Comparison of ENCODE assay signal across 24 cellular contexts in genomic region chr11:15878756-15879155, GRCh38.
DNase-seq lines count a peak whose midpoint lies in the region; ATAC-seq, FAIRE-seq and TF ChIP-seq lines count a peak whose summit lies in the region.
"Had no signal": no experiment of that assay in that cellular context is flagged by ENCODE, and none has a peak within 500 bp of the region (broad histone marks: within the 10 kb centered on the region; RNA-seq: fewer than 3 reads in every experiment).

No MANE protein-coding gene starts in this region.

- H2AFZ ChIP-seq in mammary epithelial cell (ENCODE audit: low read depth, low read length) (no peak overlapping the region), neural progenitor cell (replicated peaks) (no peak overlapping the region)
- H2AFZ ChIP-seq: GM23248 had no signal

- CTCF ChIA-PET in mammary epithelial cell (lab: Charles Lee; ENCODE audit: low non-redundant PET) = no interaction called here
- CTCF ChIA-PET in activated CD8-positive, alpha-beta T cell treated with anti-CD3 and anti-CD28 coated beads for 36 hours (lab: Charles Lee) = no interaction called here

- dilution Hi-C loops in mammary epithelial cell (cut with HindIII; ENCODE audit: low sequenced_read_pairs) = no loop called here

- H3K4me2 ChIP-seq in mammary epithelial cell (ENCODE audit: insufficient read depth, low read depth, low read length) (no peak overlapping the region), neural progenitor cell (no peak overlapping the region)
- H3K4me2 ChIP-seq: A549 had no signal

- intact Hi-C loops in mammary epithelial cell (cut with micrococcal nuclease) (no loop called here), breast epithelium (cut with DNase I; ENCODE audit: low total_unique reads) (no loop called here)
- intact Hi-C loops in activated CD8-positive, alpha-beta T cell treated with anti-CD3 and anti-CD28 coated beads for 36 hours (cut with micrococcal nuclease) = no loop called here

- H3K36me3 ChIP-seq in mammary epithelial cell (ENCODE audit: insufficient read depth, low read length) (no peaks in the 10 kb centered on the region), breast epithelium (no peaks in the 10 kb centered on the region), neural progenitor cell (no peaks in the 10 kb centered on the region)
- H3K36me3 ChIP-seq: HAP-1 had no signal

- H3F3A ChIP-seq in neural progenitor cell (ENCODE audit: low read depth) = peaks cover 17% of the 10 kb centered on the region

- H3K79me2 ChIP-seq in mammary epithelial cell (ENCODE audit: insufficient read depth, low read length) = no peaks in the 10 kb centered on the region
- no peaks in the 10 kb centered on the region for H3K79me2 ChIP-seq in neural progenitor cell (ENCODE audit: low read depth)

- H3K4me3 ChIP-seq in mammary epithelial cell (replicated peaks in 1 of 3; ENCODE audit: insufficient read depth in 1 of 3, low read depth in 2 of 3, low read length in 3 of 3) = no peak overlapping the region
- H3K4me3 ChIP-seq in breast epithelium = no peak overlapping the region
- no peak overlapping the region for H3K4me3 ChIP-seq in neural progenitor cell
- H3K4me3 ChIP-seq: A549, GM23248, HAP-1 had no signal

- H3K36me3 Mint-ChIP-seq in neural progenitor cell = peaks cover 1% of the 10 kb centered on the region
- H3K36me3 Mint-ChIP-seq in activated CD8-positive, alpha-beta T cell treated with anti-CD3 and anti-CD28 coated beads for 36 hours (ENCODE audit: low read depth) = no peaks in the 10 kb centered on the region
- H3K36me3 Mint-ChIP-seq: IgD-negative memory B cell had no signal

- WGBS in mammary epithelial cell (ENCODE audit: low coverage, missing lambda C conversion rate) = 43% methylated on average over 1 of the region's 1 CpG

- DNase-seq in mammary epithelial cell (peak; percentile 55), breast epithelium (ENCODE audit: low spot score in 2 of 2) (no peak), RPMI7951 (ENCODE audit: low read depth) (peak; percentile 1), neural progenitor cell (ENCODE audit: low spot score) (no peak), GM19239 (ENCODE audit: insufficient read length, low spot score) (no peak)
- DNase-seq in activated CD8-positive, alpha-beta T cell treated with anti-CD3 and anti-CD28 coated beads for 36 hours = no peak
- DNase-seq: AML-193; CD4-positive, alpha-beta T cell; DMS153; DMS79; GDM1; GM23248; Karpas-422; KBM-7 had no signal

- no peak for TF ChIP-seq CTCF in mammary epithelial cell (conservative IDR thresholded peaks at IDR 0.05 in 1 of 2, IDR thresholded peaks at IDR 0.05 in 1 of 2; ENCODE audit: extremely low read depth in 1 of 2, insufficient read depth in 1 of 2, low read depth in 1 of 2, low read length in 2 of 2)
- no peak for TF ChIP-seq CTCF in breast epithelium (IDR thresholded peaks at IDR 0.05)
- no peak for TF ChIP-seq CTCF in neural progenitor cell (IDR thresholded peaks at IDR 0.05)
- no peak for TF ChIP-seq CTCF in activated CD8-positive, alpha-beta T cell treated with anti-CD3 and anti-CD28 coated beads for 36 hours (IDR thresholded peaks at IDR 0.05)

- TF ChIP-seq POLR2A in breast epithelium (IDR thresholded peaks at IDR 0.05) = no peak

- peaks cover 48% of the 10 kb centered on the region for H3K4me1 Mint-ChIP-seq in neural progenitor cell
- H3K4me1 Mint-ChIP-seq in activated CD8-positive, alpha-beta T cell treated with anti-CD3 and anti-CD28 coated beads for 36 hours (ENCODE audit: low read depth) = no peaks in the 10 kb centered on the region
- H3K4me1 Mint-ChIP-seq: IgD-negative memory B cell had no signal

- H4K20me1 ChIP-seq in mammary epithelial cell (ENCODE audit: insufficient read depth, low read length) (no peaks in the 10 kb centered on the region), neural progenitor cell (ENCODE audit: low read depth) (peaks cover 5% of the 10 kb centered on the region)

- H3K4me1 ChIP-seq in mammary epithelial cell (ENCODE audit: insufficient read depth, low read length) (no peaks in the 10 kb centered on the region), breast epithelium (no peaks in the 10 kb centered on the region), neural progenitor cell (peaks cover 16% of the 10 kb centered on the region)
- H3K4me1 ChIP-seq: A549, HAP-1 had no signal

- FAIRE-seq in GM19239 (lab: Jason Lieb, UNC) = no peak
- FAIRE-seq: A549, GM12892, GM18507 had no signal

- H3K27me3 ChIP-seq in mammary epithelial cell (ENCODE audit: insufficient read depth, low read length) = no peaks in the 10 kb centered on the region
- H3K27me3 ChIP-seq in breast epithelium = no peaks in the 10 kb centered on the region
- H3K27me3 ChIP-seq in neural progenitor cell = no peaks in the 10 kb centered on the region

- ATAC-seq in HG02870 (IDR thresholded peaks at IDR 0.05; ENCODE audit: unreplicated experiment) (peak; percentile 81), HG03139 (IDR thresholded peaks at IDR 0.05; ENCODE audit: unreplicated experiment) (no peak)
- ATAC-seq in activated CD8-positive, alpha-beta T cell treated with anti-CD3 and anti-CD28 coated beads for 36 hours = no peak
- ATAC-seq: A549 had no signal

- peaks cover 2% of the 10 kb centered on the region for H3K9me3 Mint-ChIP-seq in neural progenitor cell
- H3K9me3 Mint-ChIP-seq in activated CD8-positive, alpha-beta T cell treated with anti-CD3 and anti-CD28 coated beads for 36 hours = no peaks in the 10 kb centered on the region
- H3K9me3 Mint-ChIP-seq: CD4-positive, alpha-beta T cell had no signal

- H3K27me3 Mint-ChIP-seq in neural progenitor cell (ENCODE audit: insufficient read depth, low read depth) = peaks cover 7% of the 10 kb centered on the region
- peaks cover 2% of the 10 kb centered on the region for H3K27me3 Mint-ChIP-seq in activated CD8-positive, alpha-beta T cell treated with anti-CD3 and anti-CD28 coated beads for 36 hours
- H3K27me3 Mint-ChIP-seq: IgD-negative memory B cell had no signal

- in situ Hi-C loops in mammary epithelial cell (cut with MboI; ENCODE audit: low sequenced_read_pairs in 2 of 2) = no loop called here

- POLR2A ChIA-PET in activated CD8-positive, alpha-beta T cell treated with anti-CD3 and anti-CD28 coated beads for 36 hours (lab: Charles Lee) = no interaction called here

- H3K9me3 ChIP-seq in mammary epithelial cell (replicated peaks; ENCODE audit: insufficient read depth, low read length) (no peaks in the 10 kb centered on the region), breast epithelium (no peaks in the 10 kb centered on the region), neural progenitor cell (ENCODE audit: low read depth) (no peaks in the 10 kb centered on the region)
- H3K9me3 ChIP-seq: A549, HAP-1 had no signal

- no peak overlapping the region for H3K4me3 Mint-ChIP-seq in neural progenitor cell
- H3K4me3 Mint-ChIP-seq in activated CD8-positive, alpha-beta T cell treated with anti-CD3 and anti-CD28 coated beads for 36 hours = no peak overlapping the region
- H3K4me3 Mint-ChIP-seq: CD4-positive, alpha-beta T cell; IgD-negative memory B cell had no signal

- no TSS peak for BruUV-seq in mammary epithelial cell (replicated peaks; lab: Mats Ljungman, UMichigan)

- H3K27ac ChIP-seq in mammary epithelial cell (ENCODE audit: insufficient read depth, low read depth, low read length) (no peak overlapping the region), breast epithelium (no peak overlapping the region), neural progenitor cell (no peak overlapping the region)
- H3K27ac ChIP-seq: 22Rv1, A549, C4-2B, GM23248, HL-60 had no signal

- peak overlapping the region; percentile 22 for H3K27ac Mint-ChIP-seq in neural progenitor cell
- no peak overlapping the region for H3K27ac Mint-ChIP-seq in activated CD8-positive, alpha-beta T cell treated with anti-CD3 and anti-CD28 coated beads for 36 hours
- H3K27ac Mint-ChIP-seq: CD4-positive, alpha-beta T cell; IgD-negative memory B cell had no signal

- H3K9ac ChIP-seq in mammary epithelial cell (ENCODE audit: insufficient read depth, low read length) (no peak overlapping the region), neural progenitor cell (no peak overlapping the region)
- H3K9ac ChIP-seq: GM23248 had no signal

Comparison
In these comparisons a context has a peak if more than half of its experiments do, and no peak if none do; other contexts are left out.
1. DNase-seq: peak in mammary epithelial cell (single experiment) and RPMI7951 (single experiment); none in breast epithelium (0 of 2), neural progenitor cell (single experiment), GM19239 (single experiment) and activated CD8-positive, alpha-beta T cell treated with anti-CD3 and anti-CD28 coated beads for 36 hours (single experiment).